Comparison of ENCODE assay signal across 8 cellular contexts in genomic region chr3:65170357-65171090, GRCh38.
DNase-seq lines count a peak whose midpoint lies in the region; ATAC-seq, FAIRE-seq and TF ChIP-seq lines count a peak whose summit lies in the region.

No MANE protein-coding gene starts in this region.

- no peaks in the 10 kb centered on the region for H4K20me1 ChIP-seq in GM23338 (replicated peaks; ENCODE audit: insufficient read depth)

- no peaks in the 10 kb centered on the region for H3K9me2 ChIP-seq in GM23338 (ENCODE audit: insufficient read depth)

- no peak overlapping the region; the same call in 2 of the 3 replicates for H3K4me3 Mint-ChIP-seq in GM23338

- H3K9me3 ChIP-seq in cardiac muscle cell (ENCODE audit: low read depth): no peaks in the 10 kb centered on the region

- peaks cover 4% of the 10 kb centered on the region; the same call in 2 of the 3 replicates for H3K4me1 Mint-ChIP-seq in GM23338

- no peak overlapping the region for H3K27ac Mint-ChIP-seq in GM23338

- no peak overlapping the region for H3K27ac ChIP-seq in GM23338 (ENCODE audit: low read depth)
- H3K27ac ChIP-seq in cardiac muscle cell: peak overlapping the region; percentile 73

- peak; percentile 64 to 78 for TF ChIP-seq CTCF in GM23338 (conservative IDR thresholded peaks at IDR 0.05; ENCODE audit: low read depth in 2 of 2)
- peak; percentile 58 for TF ChIP-seq CTCF in cardiac muscle cell (IDR thresholded peaks at IDR 0.05; ENCODE audit: low read depth, low read length)

- no peak overlapping the region; the same call in 1 of the 2 replicates for H2AFZ ChIP-seq in GM23338

- H3K4me2 ChIP-seq in GM23338: no peak overlapping the region

- H3K36me3 Mint-ChIP-seq in GM23338 (ENCODE audit: low read depth): no peaks in the 10 kb centered on the region

- DNase-seq in GM23338 (ENCODE audit: low spot score): peak; percentile 62
- DNase-seq in T1000 (lab: John Stamatoyannopoulos, UW): peak; percentile 12
- DNase-seq in cardiac muscle cell (ENCODE audit: low read depth in 1 of 2, low spot score in 1 of 2): peak; percentile 69 to 99
- peak; percentile 3 for DNase-seq in putamen (ENCODE audit: low spot score)
- no peak for DNase-seq in GM19239 (ENCODE audit: insufficient read length, low spot score)
- DNase-seq in GM19240 (ENCODE audit: insufficient read length, low spot score): no peak

- H3F3A ChIP-seq in GM23338 (replicated peaks; ENCODE audit: low read depth): no peaks in the 10 kb centered on the region

- H3K36me3 ChIP-seq in GM23338 (ENCODE audit: insufficient read depth) (no peaks in the 10 kb centered on the region), cardiac muscle cell (no peaks in the 10 kb centered on the region)

- H3K4me1 ChIP-seq in GM23338 (ENCODE audit: insufficient read depth): no peaks in the 10 kb centered on the region
- peaks cover 13% of the 10 kb centered on the region for H3K4me1 ChIP-seq in cardiac muscle cell (ENCODE audit: low read depth)

- no peaks in the 10 kb centered on the region for H3K9me3 Mint-ChIP-seq in GM23338

- H3K27me3 ChIP-seq in GM23338 (ENCODE audit: insufficient read depth): no peaks in the 10 kb centered on the region
- H3K27me3 ChIP-seq in cardiac muscle cell: no peaks in the 10 kb centered on the region

- H3K79me2 ChIP-seq in GM23338 (replicated peaks; ENCODE audit: insufficient read depth): no peaks in the 10 kb centered on the region

- ATAC-seq in GM23338 (peak; percentile 75), GM21381 (IDR thresholded peaks at IDR 0.05; ENCODE audit: unreplicated experiment) (no peak), HG03439 (IDR thresholded peaks at IDR 0.05; ENCODE audit: unreplicated experiment) (no peak)

- H3K27me3 Mint-ChIP-seq in GM23338 (ENCODE audit: insufficient read depth, low read depth, poor library complexity): peaks cover 2% of the 10 kb centered on the region

- no peak overlapping the region for H3K4me3 ChIP-seq in GM23338
- H3K4me3 ChIP-seq in cardiac muscle cell: no peak overlapping the region

- FAIRE-seq in GM19239 (lab: Jason Lieb, UNC): no peak

TF ChIP-seq in GM23338, 12 proteins besides CTCF, POLR2A, EP300 and RAD21:
- TF ChIP-seq ETS1 (IDR thresholded peaks at IDR 0.05): no peak
- no peak for TF ChIP-seq ZNF462 (CRISPR knock-in tag; IDR thresholded peaks at IDR 0.05)
- no peak for TF ChIP-seq EZH2phosphoT487 (IDR thresholded peaks at IDR 0.05; ENCODE audit: unreplicated experiment)
- TF ChIP-seq CREB1 (CRISPR knock-in tag; IDR thresholded peaks at IDR 0.05; ENCODE audit: low read depth): no peak
- no peak for TF ChIP-seq EZH2 (IDR thresholded peaks at IDR 0.05; ENCODE audit: low read depth, unreplicated experiment)
- TF ChIP-seq ZNF114 (CRISPR knock-in tag; IDR thresholded peaks at IDR 0.05): no peak
- TF ChIP-seq REST (IDR thresholded peaks at IDR 0.05; ENCODE audit: unreplicated experiment): no peak
- TF ChIP-seq JUNB (IDR thresholded peaks at IDR 0.05; ENCODE audit: unreplicated experiment): no peak
- no peak for TF ChIP-seq ZNF331 (CRISPR knock-in tag; IDR thresholded peaks at IDR 0.05; ENCODE audit: low read depth)

Comparison
In these comparisons a context has a peak if more than half of its experiments do, and no peak if none do; other contexts are left out.
1. DNase-seq: peak in GM23338 (single experiment), T1000 (single experiment), cardiac muscle cell (2 of 2) and putamen (single experiment); none in GM19239 (single experiment) and GM19240 (single experiment).